In genomic region chr1:92709738-92710137, GRCh38 we compare ENCODE assay signal across 1 cellular context.
TF ChIP-seq lines count a peak whose summit lies in the region.

No MANE protein-coding gene starts in this region.

TF ChIP-seq in GM23338, 12 proteins besides CTCF, POLR2A, EP300 and RAD21 (continued from another document):
- TF ChIP-seq, protein P1, sequence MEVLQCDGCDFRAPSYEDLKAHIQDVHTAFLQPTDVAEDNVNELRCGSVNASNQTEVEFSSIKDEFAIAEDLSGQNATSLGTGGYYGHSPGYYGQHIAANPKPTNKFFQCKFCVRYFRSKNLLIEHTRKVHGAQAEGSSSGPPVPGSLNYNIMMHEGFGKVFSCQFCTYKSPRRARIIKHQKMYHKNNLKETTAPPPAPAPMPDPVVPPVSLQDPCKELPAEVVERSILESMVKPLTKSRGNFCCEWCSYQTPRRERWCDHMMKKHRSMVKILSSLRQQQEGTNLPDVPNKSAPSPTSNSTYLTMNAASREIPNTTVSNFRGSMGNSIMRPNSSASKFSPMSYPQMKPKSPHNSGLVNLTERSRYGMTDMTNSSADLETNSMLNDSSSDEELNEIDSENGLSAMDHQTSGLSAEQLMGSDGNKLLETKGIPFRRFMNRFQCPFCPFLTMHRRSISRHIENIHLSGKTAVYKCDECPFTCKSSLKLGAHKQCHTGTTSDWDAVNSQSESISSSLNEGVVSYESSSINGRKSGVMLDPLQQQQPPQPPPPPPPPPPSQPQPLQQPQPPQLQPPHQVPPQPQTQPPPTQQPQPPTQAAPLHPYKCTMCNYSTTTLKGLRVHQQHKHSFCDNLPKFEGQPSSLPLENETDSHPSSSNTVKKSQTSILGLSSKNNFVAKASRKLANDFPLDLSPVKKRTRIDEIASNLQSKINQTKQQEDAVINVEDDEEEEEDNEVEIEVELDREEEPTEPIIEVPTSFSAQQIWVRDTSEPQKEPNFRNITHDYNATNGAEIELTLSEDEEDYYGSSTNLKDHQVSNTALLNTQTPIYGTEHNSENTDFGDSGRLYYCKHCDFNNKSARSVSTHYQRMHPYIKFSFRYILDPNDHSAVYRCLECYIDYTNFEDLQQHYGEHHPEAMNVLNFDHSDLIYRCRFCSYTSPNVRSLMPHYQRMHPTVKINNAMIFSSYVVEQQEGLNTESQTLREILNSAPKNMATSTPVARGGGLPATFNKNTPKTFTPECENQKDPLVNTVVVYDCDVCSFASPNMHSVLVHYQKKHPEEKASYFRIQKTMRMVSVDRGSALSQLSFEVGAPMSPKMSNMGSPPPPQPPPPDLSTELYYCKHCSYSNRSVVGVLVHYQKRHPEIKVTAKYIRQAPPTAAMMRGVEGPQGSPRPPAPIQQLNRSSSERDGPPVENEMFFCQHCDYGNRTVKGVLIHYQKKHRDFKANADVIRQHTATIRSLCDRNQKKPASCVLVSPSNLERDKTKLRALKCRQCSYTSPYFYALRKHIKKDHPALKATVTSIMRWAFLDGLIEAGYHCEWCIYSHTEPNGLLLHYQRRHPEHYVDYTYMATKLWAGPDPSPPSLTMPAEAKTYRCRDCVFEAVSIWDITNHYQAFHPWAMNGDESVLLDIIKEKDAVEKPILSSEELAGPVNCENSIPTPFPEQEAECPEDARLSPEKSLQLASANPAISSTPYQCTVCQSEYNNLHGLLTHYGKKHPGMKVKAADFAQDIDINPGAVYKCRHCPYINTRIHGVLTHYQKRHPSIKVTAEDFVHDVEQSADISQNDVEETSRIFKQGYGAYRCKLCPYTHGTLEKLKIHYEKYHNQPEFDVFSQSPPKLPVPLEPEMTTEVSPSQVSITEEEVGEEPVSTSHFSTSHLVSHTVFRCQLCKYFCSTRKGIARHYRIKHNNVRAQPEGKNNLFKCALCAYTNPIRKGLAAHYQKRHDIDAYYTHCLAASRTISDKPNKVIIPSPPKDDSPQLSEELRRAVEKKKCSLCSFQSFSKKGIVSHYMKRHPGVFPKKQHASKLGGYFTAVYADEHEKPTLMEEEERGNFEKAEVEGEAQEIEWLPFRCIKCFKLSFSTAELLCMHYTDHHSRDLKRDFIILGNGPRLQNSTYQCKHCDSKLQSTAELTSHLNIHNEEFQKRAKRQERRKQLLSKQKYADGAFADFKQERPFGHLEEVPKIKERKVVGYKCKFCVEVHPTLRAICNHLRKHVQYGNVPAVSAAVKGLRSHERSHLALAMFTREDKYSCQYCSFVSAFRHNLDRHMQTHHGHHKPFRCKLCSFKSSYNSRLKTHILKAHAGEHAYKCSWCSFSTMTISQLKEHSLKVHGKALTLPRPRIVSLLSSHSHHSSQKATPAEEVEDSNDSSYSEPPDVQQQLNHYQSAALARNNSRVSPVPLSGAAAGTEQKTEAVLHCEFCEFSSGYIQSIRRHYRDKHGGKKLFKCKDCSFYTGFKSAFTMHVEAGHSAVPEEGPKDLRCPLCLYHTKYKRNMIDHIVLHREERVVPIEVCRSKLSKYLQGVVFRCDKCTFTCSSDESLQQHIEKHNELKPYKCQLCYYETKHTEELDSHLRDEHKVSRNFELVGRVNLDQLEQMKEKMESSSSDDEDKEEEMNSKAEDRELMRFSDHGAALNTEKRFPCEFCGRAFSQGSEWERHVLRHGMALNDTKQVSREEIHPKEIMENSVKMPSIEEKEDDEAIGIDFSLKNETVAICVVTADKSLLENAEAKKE (CRISPR knock-in tag; IDR thresholded peaks at IDR 0.05), result no peak
- TF ChIP-seq CREB1 (CRISPR knock-in tag; IDR thresholded peaks at IDR 0.05; ENCODE audit: low read depth) (no peak), EZH2phosphoT487 (IDR thresholded peaks at IDR 0.05; ENCODE audit: unreplicated experiment) (no peak), NANOG (IDR thresholded peaks at IDR 0.05; ENCODE audit: borderline replicate concordance) (no peak), JUNB (IDR thresholded peaks at IDR 0.05; ENCODE audit: unreplicated experiment) (no peak), REST (IDR thresholded peaks at IDR 0.05; ENCODE audit: unreplicated experiment) (no peak), EZH2 (IDR thresholded peaks at IDR 0.05; ENCODE audit: low read depth, unreplicated experiment) (no peak)
- TF ChIP-seq, protein P2, sequence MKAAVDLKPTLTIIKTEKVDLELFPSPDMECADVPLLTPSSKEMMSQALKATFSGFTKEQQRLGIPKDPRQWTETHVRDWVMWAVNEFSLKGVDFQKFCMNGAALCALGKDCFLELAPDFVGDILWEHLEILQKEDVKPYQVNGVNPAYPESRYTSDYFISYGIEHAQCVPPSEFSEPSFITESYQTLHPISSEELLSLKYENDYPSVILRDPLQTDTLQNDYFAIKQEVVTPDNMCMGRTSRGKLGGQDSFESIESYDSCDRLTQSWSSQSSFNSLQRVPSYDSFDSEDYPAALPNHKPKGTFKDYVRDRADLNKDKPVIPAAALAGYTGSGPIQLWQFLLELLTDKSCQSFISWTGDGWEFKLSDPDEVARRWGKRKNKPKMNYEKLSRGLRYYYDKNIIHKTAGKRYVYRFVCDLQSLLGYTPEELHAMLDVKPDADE (IDR thresholded peaks at IDR 0.05), result no peak
TF ChIP-seq in GM23338: peak in this region for 0.
